Comparison of ENCODE assay signal across 1 cellular context in genomic region chr10:102004376-102004775, GRCh38.
TF ChIP-seq lines count a peak whose summit lies in the region.

No MANE protein-coding gene starts in this region.

TF ChIP-seq in WTC11, 78 proteins besides CTCF, POLR2A, EP300 and RAD21 (continued from another document):
- TF ChIP-seq PRDM15 (CRISPR knock-in tag; IDR thresholded peaks at IDR 0.05) (no peak), KAT7 (CRISPR knock-in tag; IDR thresholded peaks at IDR 0.05; ENCODE audit: borderline replicate concordance) (no peak), NR3C1 (CRISPR knock-in tag; conservative IDR thresholded peaks at IDR 0.05; ENCODE audit: low read depth) (no peak), ZNF317 (CRISPR knock-in tag; IDR thresholded peaks at IDR 0.05; ENCODE audit: borderline replicate concordance, low read depth) (no peak), HMGA2 (CRISPR knock-in tag; IDR thresholded peaks at IDR 0.05) (no peak), SP1 (CRISPR knock-in tag; conservative IDR thresholded peaks at IDR 0.05) (no peak), TEAD1 (CRISPR knock-in tag; IDR thresholded peaks at IDR 0.05) (no peak), FOXK1 (CRISPR knock-in tag; IDR thresholded peaks at IDR 0.05) (no peak), ARID4B (CRISPR knock-in tag; IDR thresholded peaks at IDR 0.05; ENCODE audit: borderline replicate concordance) (no peak), ZNF121 (CRISPR knock-in tag; IDR thresholded peaks at IDR 0.05) (no peak)
TF ChIP-seq in WTC11: peak in this region for 0.
